8 cellular contexts compared by ENCODE assay signal in the genomic region with DNA sequence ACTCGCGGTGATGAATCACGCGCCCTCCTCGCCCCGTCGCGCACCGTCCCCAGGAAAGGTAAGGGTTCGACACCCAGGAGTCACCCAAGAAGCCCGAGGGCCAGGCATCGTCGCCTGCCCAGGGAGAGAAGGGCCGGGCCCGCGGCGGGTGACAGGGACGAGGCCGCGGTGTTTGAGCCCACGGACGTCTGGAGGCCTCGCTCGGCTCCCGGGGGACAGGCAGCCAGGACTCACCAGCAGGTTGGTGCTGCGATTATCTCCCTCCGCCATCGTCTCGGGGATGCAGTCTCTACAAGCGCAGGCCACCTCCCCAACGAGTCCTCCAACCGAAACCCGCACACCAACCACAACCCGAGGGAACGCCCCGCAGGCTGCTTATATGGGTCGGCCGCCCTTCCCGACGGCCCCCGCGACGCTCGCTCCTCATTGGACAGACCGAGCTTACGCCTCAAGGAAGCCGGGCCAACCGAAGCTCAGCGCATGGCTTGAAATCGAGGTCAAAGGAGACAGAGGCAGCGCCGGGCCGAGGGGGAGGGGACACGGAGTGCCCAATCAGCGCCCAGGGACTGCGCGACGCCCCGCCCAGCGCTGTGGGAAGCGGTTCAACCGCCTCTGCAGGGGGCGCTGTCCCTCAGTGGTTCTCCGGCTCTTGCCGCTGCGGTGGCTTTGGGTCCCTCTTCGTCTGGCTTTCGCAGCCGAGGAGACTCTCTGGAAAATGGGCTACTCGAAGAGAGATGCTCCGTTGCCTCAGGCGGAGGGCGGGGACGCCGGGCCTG. TPM values are rescaled to one million over a fixed set of nuclear protein-coding genes. Genes with fewer than 3 reads are reported as not detected.
A peak's percentile ranks its signal among the peaks of the same experiment; 100 is the strongest.
DNase-seq lines count a peak whose midpoint lies in the region; ATAC-seq and TF ChIP-seq lines count a peak whose summit lies in the region.

Gene ARL6IP1 (minus strand): TSS at position 353 of the 776 bp plus-strand sequence. CDS start 83 bp downstream, at position 270.

- H3K9me3 ChIP-seq in right atrium auricular region (no peaks in the 10 kb centered on the region), vagina (no peaks in the 10 kb centered on the region)

- TF ChIP-seq CTCF in GM13977 (IDR thresholded peaks at IDR 0.05; ENCODE audit: extremely low read depth, insufficient read depth, missing control alignments) (peak; percentile 90), right atrium auricular region (IDR thresholded peaks at IDR 0.05) (peak; percentile 69 to 91), vagina (IDR thresholded peaks at IDR 0.05) (peak; percentile 80 to 93 (median 84))

- TF ChIP-seq POLR2A in vagina (IDR thresholded peaks at IDR 0.05), result peak; percentile 72 to 97

- H3K4me1 ChIP-seq in right atrium auricular region, result peaks cover 0 to 55% of the 10 kb centered on the region in 2 donors
- peaks cover 38% of the 10 kb centered on the region for H3K4me1 ChIP-seq in vagina

- intact Hi-C loops in vagina (cut with DNase I), result loop anchor here (10.0 kb wide), 1 partner anchor 153 kb away; no protein-coding TSS in a partner anchor

- DNase-seq in GM13977 (ENCODE audit: low spot score) (peak; percentile 95), NCI-H1694 treated with DMSO at 0.1 percent for 48 hours (lab: John Stamatoyannopoulos, UW) (peak; percentile 97), T-helper 2 cell (peak; percentile 96 to 100 (median 99)), anterior cingulate cortex (lab: John Stamatoyannopoulos, UW) (peak; percentile 88 to 99 (median 99)), right atrium auricular region (ENCODE audit: low spot score) (peak; percentile 100), pulmonary artery endothelial cell (ENCODE audit: low read depth, low spot score) (peak; percentile 98), vagina (ENCODE audit: extremely low spot score in 2 of 2) (peak; percentile 98 to 99)

- H3K36me3 ChIP-seq in right atrium auricular region (no peaks in the 10 kb centered on the region), vagina (peaks cover 0 to 4% of the 10 kb centered on the region in 2 donors)

- in situ Hi-C loops in GM13977 (cut with MboI; ENCODE audit: low pct_unique_long_range_greater_than_20kb, low sequenced_read_pairs, unreplicated experiment), result no loop called here

- H3K27me3 ChIP-seq in right atrium auricular region, result no peaks in the 10 kb centered on the region
- no peaks in the 10 kb centered on the region for H3K27me3 ChIP-seq in vagina

- peak within 1 kb of the TSS; percentile 89 to 95 for H3K4me3 ChIP-seq in right atrium auricular region
- peak within 1 kb of the TSS; percentile 88 to 98 for H3K4me3 ChIP-seq in vagina

- H3K27ac ChIP-seq in right atrium auricular region, result peak within 1 kb of the TSS; percentile 83 to 92
- peak within 1 kb of the TSS; percentile 89 for H3K27ac ChIP-seq in vagina

- peak; percentile 95 for ATAC-seq in HG02885 (IDR thresholded peaks at IDR 0.05; ENCODE audit: poor library complexity, unreplicated experiment)

RNA-seq across cellular contexts. Expression of gene ARL6IP1, which starts in this region (rescaled TPM):
- total RNA-seq in right atrium auricular region (10 to 100 TPM; 47.7 to 65.3 TPM), pulmonary artery endothelial cell (223 and 465 TPM in 2 replicates), vagina (103 TPM)

Comparison
In these comparisons a context has a peak if more than half of its experiments do, and no peak if none do; other contexts are left out.
1. Peak in every context shown above with its lines: DNase-seq, ATAC-seq, H3K4me3 ChIP-seq and H3K27ac ChIP-seq.